Comparison of ENCODE assay signal across 20 cellular contexts in genomic region chr20:45425561-45425960, GRCh38. TPM values are rescaled to one million over a fixed set of nuclear protein-coding genes. Genes with fewer than 3 reads are reported as not detected.
"Had no signal": no experiment of that assay in that cellular context is flagged by ENCODE, and none has a peak within 500 bp of the region (broad histone marks: within the 10 kb centered on the region; RNA-seq: fewer than 3 reads in every experiment).

No MANE protein-coding gene starts in this region.

- H3K9me3 ChIP-seq: Peyer's patch had no signal

- DNase-seq: activated CD4-positive, alpha-beta T cell treated with anti-CD3 and anti-CD28 coated beads for 4 hours; activated CD8-positive, alpha-beta memory T cell treated with anti-CD3 and anti-CD28 coated beads, Interleukin-2, amount 50 U/mL, for 48 hours; activated CD8-positive, alpha-beta T cell treated with anti-CD3 and anti-CD28 coated beads, Interleukin-2, amount 10 ng/mL, durations not matched to agents 7 days and 5 days; activated T-cell treated with anti-CD3 and anti-CD28 coated beads, Interleukin-2, amount 50 U/mL, for 1 hour; amygdala; Kasumi-1; KBM-7; NCI-H1105 treated with DMSO at 0.1 percent for 48 hours; NCI-H1436 treated with DMSO at 0.1 percent for 48 hours; NCI-H187; NCI-H2081; NCI-H510A treated with DMSO at 0.1 percent for 48 hours; NCI-H69; NK-92 treated with Interleukin-12 subunit alpha and Interleukin-12 subunit beta, amount 100 ng/mL, for 24 hours; OCI-M1; Peyer's patch; SHP77 had no signal

- H3K9me3 Mint-ChIP-seq: activated naive CD4-positive, alpha-beta T cell treated with anti-CD3 and anti-CD28 coated beads, Interleukin-2, amount 50 U/mL, for 72 hours; T-helper 1 cell treated with Interleukin-12 subunit alpha and Interleukin-12 subunit beta and Interleukin-4 antibody, amounts not matched to agents 30 μg/mL and 1 μg/mL, for 36 hours had no signal

- H3K4me3 ChIP-seq: Peyer's patch had no signal

- H3K36me3 Mint-ChIP-seq: activated naive CD4-positive, alpha-beta T cell treated with anti-CD3 and anti-CD28 coated beads, Interleukin-2, amount 50 U/mL, for 72 hours had no signal

- H3K27me3 ChIP-seq: Peyer's patch had no signal

- H3K27ac Mint-ChIP-seq: T-helper 1 cell treated with Interleukin-12 subunit alpha and Interleukin-12 subunit beta and Interleukin-4 antibody, amounts not matched to agents 30 μg/mL and 1 μg/mL, for 36 hours had no signal

- H3K4me3 Mint-ChIP-seq: activated CD8-positive, alpha-beta T cell treated with anti-CD3 and anti-CD28 coated beads, Interleukin-2, amount 10 ng/mL, durations not matched to agents 7 days and 5 days; T-helper 1 cell treated with Interleukin-12 subunit alpha and Interleukin-12 subunit beta and Interleukin-4 antibody, amounts not matched to agents 30 μg/mL and 1 μg/mL, for 36 hours had no signal

RNA-seq across cellular contexts. Expression of gene WFDC2, which starts 44.0 kb away (rescaled TPM):
- total RNA-seq: activated CD8-positive, alpha-beta T cell treated with anti-CD3 and anti-CD28 coated beads, Interleukin-2, amount 10 ng/mL, durations not matched to agents 7 days and 5 days; SK-MEL-5 had no signal

RNA-seq across cellular contexts. Expression of gene TP53TG5, which starts 47.4 kb away (rescaled TPM):
- total RNA-seq: Peyer's patch, SK-MEL-5 had no signal
